Comparison of ENCODE assay signal across 1 cellular context in the genomic region with DNA sequence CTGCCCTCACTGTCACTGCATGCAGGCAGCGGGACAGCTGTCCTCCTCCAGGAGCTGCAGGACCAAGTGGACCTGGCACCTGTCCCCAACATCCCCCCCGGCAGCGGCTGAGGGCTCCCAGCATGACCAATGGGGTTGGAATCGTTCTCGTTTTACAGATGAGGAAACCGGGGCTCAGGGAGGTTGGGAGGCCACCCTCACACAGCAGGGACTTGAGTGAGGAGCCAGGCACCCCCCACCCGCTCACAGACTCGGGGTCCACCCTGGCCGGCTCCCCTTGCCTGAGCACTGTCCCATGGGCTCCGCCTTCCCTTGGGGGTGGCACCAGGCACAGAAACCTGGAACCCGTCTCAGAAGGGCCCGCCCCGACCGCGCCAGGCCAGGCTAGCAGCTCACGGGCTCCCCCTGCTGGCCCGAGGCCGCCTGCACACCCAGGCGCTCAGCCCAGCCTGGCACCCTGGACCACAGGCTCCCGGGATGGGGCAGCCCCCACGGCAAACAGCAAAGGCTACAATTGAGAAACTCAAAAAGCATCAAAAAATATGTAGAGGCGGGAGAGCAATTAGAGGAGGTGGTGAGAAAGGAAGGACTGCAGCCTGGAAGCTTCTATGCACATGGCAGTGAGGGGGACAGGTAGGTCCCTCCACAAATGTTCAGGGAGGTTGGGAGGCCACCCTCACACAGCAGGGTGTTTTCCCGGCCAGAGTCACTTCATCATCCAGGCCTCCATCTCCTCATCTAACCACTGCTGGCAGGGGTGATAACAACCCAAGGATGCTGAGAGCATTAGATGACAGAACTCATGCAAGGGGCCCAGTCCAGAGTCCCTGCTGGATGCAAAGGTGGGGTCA.
TF ChIP-seq lines count a peak whose summit lies in the region.

No MANE protein-coding gene starts in this region.

TF ChIP-seq in H1, 55 proteins besides CTCF, POLR2A, EP300 and RAD21:
- TF ChIP-seq BCL11A (IDR thresholded peaks at IDR 0.05; ENCODE audit: low read depth in 2 of 2, low read length in 2 of 2) (no peak), SIN3A (conservative IDR thresholded peaks at IDR 0.05 in 1 of 2, IDR thresholded peaks at IDR 0.05 in 1 of 2; ENCODE audit: low read depth in 1 of 2, low read length in 2 of 2) (0 out of 4 replicates have a peak, but pooled peaks of 1 of the 2 experiments have one; percentile 40), SUZ12 (IDR thresholded peaks at IDR 0.05; ENCODE audit: low read length) (no peak), GABPA (IDR thresholded peaks at IDR 0.05; ENCODE audit: borderline replicate concordance, insufficient read depth, low read length) (peak; percentile 74; the same call in 1 of the 2 replicates), MAX (IDR thresholded peaks at IDR 0.05) (0 out of 2 replicates have a peak, but pooled peaks have one; percentile 27), HDAC2 (IDR thresholded peaks at IDR 0.05; ENCODE audit: borderline replicate concordance in 1 of 2, low read depth in 2 of 2, low read length in 2 of 2) (no peak), YY1 (IDR thresholded peaks at IDR 0.05; ENCODE audit: low read depth, low read length) (0 out of 2 replicates have a peak, but pooled peaks have one; percentile 14)
TF ChIP-seq in H1: peak in this region for 4.
